In genomic region chr18:46173393-46174316, GRCh38 we compare ENCODE assay signal across 7 cellular contexts.
DNase-seq lines count a peak whose midpoint lies in the region; ATAC-seq lines count a peak whose summit lies in the region.

No MANE protein-coding gene starts in this region.

- ATAC-seq in GM18508 (IDR thresholded peaks at IDR 0.05; ENCODE audit: insufficient read depth, unreplicated experiment) (peak; percentile 75), HG02981 (IDR thresholded peaks at IDR 0.05; ENCODE audit: unreplicated experiment) (peak; percentile 86)

- DNase-seq in NCI-H1930 (lab: John Stamatoyannopoulos, UW), result peak; percentile 68 to 84
- peak; percentile 87 for DNase-seq in T-helper 22 cell (ENCODE audit: low read depth)
- peak; percentile 98 for DNase-seq in astrocyte of the hippocampus (ENCODE audit: low read depth, low spot score)
- DNase-seq in hippocampal formation (lab: John Stamatoyannopoulos, UW), result peak; percentile 91
- DNase-seq in retina, result peak; percentile 97

Comparison
In these comparisons a context has a peak if more than half of its experiments do, and no peak if none do; other contexts are left out.
1. Peak in every context shown above with its lines: DNase-seq and ATAC-seq.